In genomic region chr1:64686828-64687724, GRCh38 we compare ENCODE assay signal across 8 cellular contexts. TPM values are rescaled to one million over a fixed set of nuclear protein-coding genes. Genes with fewer than 3 reads are reported as not detected.
DNase-seq lines count a peak whose midpoint lies in the region; ATAC-seq and TF ChIP-seq lines count a peak whose summit lies in the region.

No MANE protein-coding gene starts in this region.

- TF ChIP-seq POLR2A in upper lobe of left lung (IDR thresholded peaks at IDR 0.05) = no peak

- H3K9me2 ChIP-seq in SK-N-SH = no peaks in the 10 kb centered on the region

- 57% methylated on average over 7 of the region's 7 CpGs for WGBS in SK-N-SH (ENCODE audit: low lambda C conversion rate)
- 24% methylated on average over 7 of the region's 7 CpGs for WGBS in upper lobe of left lung, 2 donors

- H3K27me3 ChIP-seq in DND-41 (ENCODE audit: insufficient read depth, low read length, poor library complexity) = peaks cover 5% of the 10 kb centered on the region
- no peaks in the 10 kb centered on the region for H3K27me3 ChIP-seq in SK-N-SH (ENCODE audit: insufficient read depth)
- no peaks in the 10 kb centered on the region for H3K27me3 ChIP-seq in colonic mucosa
- H3K27me3 ChIP-seq in left lung = no peaks in the 10 kb centered on the region
- no peaks in the 10 kb centered on the region for H3K27me3 ChIP-seq in upper lobe of left lung

- ATAC-seq in DND-41 (ENCODE audit: insufficient read depth, low read depth) (peak; percentile 66; the same call in 2 of the 3 replicates), GM21360 (IDR thresholded peaks at IDR 0.05; ENCODE audit: unreplicated experiment) (peak; percentile 67), left lung (peak; percentile 92), upper lobe of left lung (ENCODE audit: low FRiP score in 2 of 2) (peak; percentile 78 to 84)

- H3K9me3 ChIP-seq in DND-41 (ENCODE audit: insufficient read depth, low read length, severe bottlenecking) = no peaks in the 10 kb centered on the region
- H3K9me3 ChIP-seq in SK-N-SH = no peaks in the 10 kb centered on the region
- no peaks in the 10 kb centered on the region for H3K9me3 ChIP-seq in colonic mucosa
- no peaks in the 10 kb centered on the region for H3K9me3 ChIP-seq in left lung
- H3K9me3 ChIP-seq in upper lobe of left lung = no peaks in the 10 kb centered on the region

- peak; percentile 18 for DNase-seq in DND-41
- peak; percentile 39 for DNase-seq in Jurkat, Clone E6-1 (ENCODE audit: low read depth, low spot score)
- peak; percentile 49 for DNase-seq in SK-N-SH
- peak; percentile 32 for DNase-seq in colonic mucosa
- DNase-seq in left lung = no peak
- DNase-seq in upper lobe of left lung = peak in 1 of 2 donors; percentile 27
- no peak for DNase-seq in amniotic stem cell (lab: John Stamatoyannopoulos, UW)

- H3K9ac ChIP-seq in DND-41 (ENCODE audit: low read depth, low read length) = no peak overlapping the region
- no peak overlapping the region for H3K9ac ChIP-seq in SK-N-SH
- no peak overlapping the region for H3K9ac ChIP-seq in colonic mucosa (ENCODE audit: low read depth in 2 of 2, low read length in 2 of 2)

- H3K27ac ChIP-seq in DND-41 (ENCODE audit: low read length) (no peak overlapping the region), SK-N-SH (ENCODE audit: low read depth in 2 of 2, low read length in 1 of 2) (0 out of 4 replicates have a peak overlapping the region, but pooled peaks of 1 of the 2 experiments have one; percentile 6), colonic mucosa (no peak overlapping the region), left lung (peak overlapping the region in 1 of 2 donors; percentile 34), upper lobe of left lung (peak overlapping the region in 2 of 4 donors; percentile 13 to 46)

- H3K36me3 ChIP-seq in DND-41 (ENCODE audit: insufficient read depth, low read length) (no peaks in the 10 kb centered on the region), SK-N-SH (replicated peaks in 1 of 2; ENCODE audit: control insufficient read depth in 1 of 2, insufficient read depth in 2 of 2, low read length in 1 of 2) (peaks cover 10 to 43% of the 10 kb centered on the region in 2 experiments), colonic mucosa (no peaks in the 10 kb centered on the region), left lung (peaks cover 0 to 17% of the 10 kb centered on the region in 2 donors), upper lobe of left lung (peaks cover 0 to 25% (median 6%) of the 10 kb centered on the region in 4 donors)

- no peaks in the 10 kb centered on the region for H4K20me1 ChIP-seq in DND-41 (ENCODE audit: insufficient read depth, low read length)
- H4K20me1 ChIP-seq in SK-N-SH (ENCODE audit: insufficient read depth) = no peaks in the 10 kb centered on the region

- H3F3A ChIP-seq in SK-N-SH (replicated peaks; ENCODE audit: insufficient read depth) = no peaks in the 10 kb centered on the region

- H2AFZ ChIP-seq in DND-41 (ENCODE audit: low read depth, low read length) (no peak overlapping the region), SK-N-SH (ENCODE audit: low read depth) (no peak overlapping the region)

- H3K79me2 ChIP-seq in DND-41 (ENCODE audit: insufficient read depth, low read length) (no peaks in the 10 kb centered on the region), SK-N-SH (ENCODE audit: insufficient read depth) (no peaks in the 10 kb centered on the region)

- no peak for TF ChIP-seq EP300 in SK-N-SH (IDR thresholded peaks at IDR 0.05; ENCODE audit: borderline replicate concordance in 1 of 2, low read depth in 1 of 2, low read length in 1 of 2)
- no peak for TF ChIP-seq EP300 in upper lobe of left lung (IDR thresholded peaks at IDR 0.05)

- TF ChIP-seq RAD21 in SK-N-SH (IDR thresholded peaks at IDR 0.05; ENCODE audit: low read length) = peak; percentile 74

- TF ChIP-seq CTCF in DND-41 (IDR thresholded peaks at IDR 0.05; ENCODE audit: borderline replicate concordance, extremely low read depth, low read length, poor library complexity, severe bottlenecking) (peak; percentile 79), SK-N-SH (IDR thresholded peaks at IDR 0.05) (peak; percentile 88), colonic mucosa (IDR thresholded peaks at IDR 0.05) (peak; percentile 87), left lung (IDR thresholded peaks at IDR 0.05) (peak; percentile 69 to 88), upper lobe of left lung (IDR thresholded peaks at IDR 0.05) (peak; percentile 55 to 92 (median 76))

- H3K4me3 ChIP-seq in DND-41 (ENCODE audit: low read depth in 1 of 2, low read length in 2 of 2) = no peak overlapping the region
- H3K4me3 ChIP-seq in Jurkat, Clone E6-1 (ENCODE audit: low read length) = no peak overlapping the region
- H3K4me3 ChIP-seq in SK-N-SH (ENCODE audit: low read depth in 2 of 2, low read length in 1 of 2) = no peak overlapping the region
- no peak overlapping the region for H3K4me3 ChIP-seq in colonic mucosa
- H3K4me3 ChIP-seq in left lung = no peak overlapping the region
- no peak overlapping the region for H3K4me3 ChIP-seq in upper lobe of left lung

- H3K4me2 ChIP-seq in DND-41 (ENCODE audit: insufficient read depth, low read length) = no peak overlapping the region
- no peak overlapping the region for H3K4me2 ChIP-seq in SK-N-SH

- H3K4me1 ChIP-seq in DND-41 (ENCODE audit: insufficient read depth, low read length) (no peaks in the 10 kb centered on the region), SK-N-SH (ENCODE audit: control insufficient read depth in 1 of 2, insufficient read depth in 2 of 2, low read depth in 1 of 2, low read length in 1 of 2) (peaks cover 0 to 25% of the 10 kb centered on the region in 2 experiments; a peak in 3 of 4 replicates), colonic mucosa (peaks cover 8% of the 10 kb centered on the region), left lung (peaks cover 5 to 23% of the 10 kb centered on the region in 2 donors), upper lobe of left lung (peaks cover 12 to 20% (median 18%) of the 10 kb centered on the region in 4 donors)

- POLR2A ChIA-PET in SK-N-SH (lab: Yijun Ruan, JAX) = no interaction called here

- CTCF ChIA-PET in SK-N-SH (lab: Yijun Ruan, JAX) = interaction anchor here (1.3 to 2.3 kb wide), 2 partner anchors 19 to 137 kb away, joined by 3 to 14 read pairs; no protein-coding TSS in a partner anchor

- intact Hi-C loops in colonic mucosa (cut with DNase I) (loop anchor here (5.0 kb wide), 1 partner anchor 55 kb away; no protein-coding TSS in a partner anchor), left lung (cut with DNase I) (loop anchor here in 1 of 2 donors (5.0 kb wide), 1 partner anchor 135 kb away; no protein-coding TSS in a partner anchor)

TF ChIP-seq in SK-N-SH, 30 proteins besides CTCF, POLR2A, EP300 and RAD21:
- no peak for TF ChIP-seq TCF12 (IDR thresholded peaks at IDR 0.05)
- peak; percentile 85 for TF ChIP-seq SMC3 (IDR thresholded peaks at IDR 0.05; ENCODE audit: low read depth, low read length)
- no peak for TF ChIP-seq SIN3A (IDR thresholded peaks at IDR 0.05; ENCODE audit: borderline replicate concordance, low read depth, low read length)
- no peak for TF ChIP-seq TEAD4 (IDR thresholded peaks at IDR 0.05; ENCODE audit: borderline replicate concordance, insufficient read depth)
- TF ChIP-seq MEF2A (IDR thresholded peaks at IDR 0.05; ENCODE audit: borderline replicate concordance, low read depth) = no peak
TF ChIP-seq in SK-N-SH: peak in this region for 1.

RNA-seq across cellular contexts. Expression of gene RAVER2, which starts 57.8 kb away (rescaled TPM):
- polyA plus RNA-seq in Jurkat, Clone E6-1 (2012; ENCODE audit: insufficient read depth, insufficient read length) = 11.8 TPM
- 7.3 and 10.0 TPM in 2 replicates for polyA plus RNA-seq in SK-N-SH (2012; rRNA removed)
- 9.7 TPM in 2 replicates for polyA plus RNA-seq in SK-N-SH (2012; cell fraction: cytosol; rRNA removed)
- 6.1 and 12.7 TPM in 2 replicates for polyA plus RNA-seq in SK-N-SH (2012; cell fraction: nucleus; rRNA removed)
- total RNA-seq in colonic mucosa (10 to 100 TPM; 43.0 to 58.6 TPM), left lung (10 to 100 TPM; 13.3 to 13.7 TPM), upper lobe of left lung (10 to 100 TPM in 2 of 6 donors, 1 to 10 TPM in 4; 7.3 to 15.0 (median 9.1) TPM)

Comparison
In these comparisons a context has a peak if more than half of its experiments do, and no peak if none do; other contexts are left out.
1. DNase-seq: peak in DND-41 (single experiment), Jurkat, Clone E6-1 (single experiment), SK-N-SH (single experiment) and colonic mucosa (single experiment); none in left lung (0 of 2) and amniotic stem cell (single experiment).
2. Peak in every context shown above with its lines, with median percentiles within 50 percentile points of each other: ATAC-seq and CTCF ChIP-seq.